Comparison of ENCODE assay signal across 22 cellular contexts in the genomic region with DNA sequence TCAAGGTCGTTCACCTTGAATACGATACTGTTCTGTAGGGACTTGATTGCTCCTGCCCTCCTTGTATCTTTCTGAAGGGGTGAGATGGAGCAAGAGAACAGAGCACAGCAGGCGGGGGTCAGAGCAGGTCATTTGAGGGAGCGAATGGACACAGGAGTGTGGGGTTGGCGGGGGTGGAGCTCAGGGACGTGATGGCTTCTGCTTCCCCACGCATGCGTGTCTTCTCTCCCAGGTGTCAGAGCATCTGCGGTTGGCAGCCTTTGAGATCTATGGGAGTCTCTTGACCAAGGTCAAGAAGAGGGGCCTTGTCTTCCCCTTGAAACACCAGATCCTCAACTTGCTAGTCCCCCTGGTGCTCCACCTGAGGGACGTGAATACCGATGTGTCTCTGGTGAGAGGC.
"Had no signal": no experiment of that assay in that cellular context is flagged by ENCODE, and none has a peak within 500 bp of the region (broad histone marks: within the 10 kb centered on the region; RNA-seq: fewer than 3 reads in every experiment).

No MANE protein-coding gene starts in this region.

- DNase-seq: effector CD8-positive, alpha-beta T cell; foreskin melanocyte; left colon; left ventricle myocardium superior; mesenchymal stem cell; naive B cell; occipital lobe; right cardiac atrium; stimulated activated CD4-positive, alpha-beta T cell treated with anti-CD3 and anti-CD28 coated beads, Interleukin-4, amount 100 ng/mL, for 1 hour; stimulated activated CD8-positive, alpha-beta memory T cell treated with anti-CD3 and anti-CD28 coated beads, Interleukin-4, amount 100 ng/mL, for 48 hours; stimulated activated naive CD8-positive, alpha-beta T cell treated with anti-CD3 and anti-CD28 coated beads, Interleukin-15, Interleukin-2, amounts not matched to agents 100 U/mL and 50 U/mL, for 24 hours; thyroid gland; uterus had no signal

- H3K27ac Mint-ChIP-seq: naive B cell; nephron; progenitor cell of endocrine pancreas; stimulated activated effector memory CD8-positive, alpha-beta T cell treated with anti-CD3 and anti-CD28 coated beads, Interleukin-12 subunit alpha, Interleukin-12 subunit beta, amount 100 ng/mL, for 72 hours; type B pancreatic cell had no signal

- H3K4me3 Mint-ChIP-seq: naive B cell; nephron; stimulated activated effector memory CD8-positive, alpha-beta T cell treated with anti-CD3 and anti-CD28 coated beads, Interleukin-12 subunit alpha, Interleukin-12 subunit beta, amount 100 ng/mL, for 72 hours; type B pancreatic cell had no signal

- H3K9me3 Mint-ChIP-seq: naive B cell; nephron; stimulated activated effector memory CD8-positive, alpha-beta T cell treated with anti-CD3 and anti-CD28 coated beads, Interleukin-12 subunit alpha, Interleukin-12 subunit beta, amount 100 ng/mL, for 72 hours; type B pancreatic cell had no signal

- ATAC-seq: left colon; left ventricle myocardium superior; pancreas; right cardiac atrium; stimulated activated effector memory CD8-positive, alpha-beta T cell treated with anti-CD3 and anti-CD28 coated beads, Interleukin-12 subunit alpha, Interleukin-12 subunit beta, amount 100 ng/mL, for 72 hours; stimulated activated naive CD8-positive, alpha-beta T cell treated with anti-CD3 and anti-CD28 coated beads, Interleukin-15, Interleukin-2, amounts not matched to agents 100 U/mL and 50 U/mL, for 24 hours had no signal

- H3K36me3 ChIP-seq: pancreas, suprapubic skin, thyroid gland, uterus had no signal

- H3K4me1 ChIP-seq: pancreas, thyroid gland, uterus had no signal

- H3K36me3 Mint-ChIP-seq: naive B cell; stimulated activated effector memory CD8-positive, alpha-beta T cell treated with anti-CD3 and anti-CD28 coated beads, Interleukin-12 subunit alpha, Interleukin-12 subunit beta, amount 100 ng/mL, for 72 hours; type B pancreatic cell had no signal

- H3K27ac ChIP-seq: hepatocyte, pancreas, suprapubic skin, thyroid gland, uterus had no signal

- H3K4me3 ChIP-seq: hepatocyte, lung, pancreas, smooth muscle cell, suprapubic skin, thyroid gland, uterus had no signal

- H3K27me3 ChIP-seq: hepatocyte, pancreas, suprapubic skin, thyroid gland, uterus had no signal

- H3K27me3 Mint-ChIP-seq: type B pancreatic cell had no signal

- H3K9me3 ChIP-seq: pancreas, suprapubic skin, thyroid gland, uterus had no signal
